ENCODE assay signal across 9 cellular contexts in the genomic region with DNA sequence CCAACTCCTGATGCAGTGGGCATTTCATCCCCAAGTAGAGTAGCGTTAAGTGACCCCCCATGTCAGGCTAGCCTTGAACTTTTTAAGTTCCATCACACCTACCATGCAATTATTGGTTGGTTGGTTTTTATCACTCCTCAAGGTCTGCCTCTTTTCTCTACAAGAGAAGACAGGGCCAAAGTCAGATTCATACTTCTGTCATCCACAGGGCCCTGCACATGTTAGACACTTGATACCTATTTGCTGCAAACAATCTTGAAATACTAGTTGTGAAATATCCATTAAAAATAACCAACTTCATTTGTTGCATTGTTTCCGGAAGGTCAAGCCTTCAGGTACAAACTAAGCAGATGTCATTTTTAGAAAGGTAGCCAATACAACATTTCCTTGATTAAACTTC. TPM values are rescaled to one million over a fixed set of nuclear protein-coding genes. Genes with fewer than 3 reads are reported as not detected.
A peak's percentile ranks its signal among the peaks of the same experiment; 100 is the strongest.
DNase-seq lines count a peak whose midpoint lies in the region; ATAC-seq and TF ChIP-seq lines count a peak whose summit lies in the region.
"Had no signal": no experiment of that assay in that cellular context is flagged by ENCODE, and none has a peak within 500 bp of the region (broad histone marks: within the 10 kb centered on the region; RNA-seq: fewer than 3 reads in every experiment).

No MANE protein-coding gene starts in this region.

- H3K27ac ChIP-seq in subcutaneous abdominal adipose tissue (ENCODE audit: low read depth, low read length), result no peak overlapping the region

- H3K27me3 ChIP-seq in subcutaneous abdominal adipose tissue (ENCODE audit: control insufficient read depth in 5 of 5, insufficient read depth in 4 of 5, low read length in 5 of 5), result no peaks in the 10 kb centered on the region

- no peaks in the 10 kb centered on the region for H3K36me3 ChIP-seq in subcutaneous abdominal adipose tissue (ENCODE audit: control insufficient read depth in 5 of 5, insufficient read depth in 5 of 5, low read length in 5 of 5)

- DNase-seq in activated CD8-positive, alpha-beta memory T cell treated with anti-CD3 and anti-CD28 coated beads, Interleukin-2, amount 10 ng/mL, durations not matched to agents 7 days and 5 days, result no peak
- no peak for DNase-seq in activated CD8-positive, alpha-beta memory T cell treated with anti-CD3 and anti-CD28 coated beads for 24 hours
- DNase-seq in glutamatergic neuron, result no peak
- DNase-seq in OCI-M1 (lab: John Stamatoyannopoulos, UW), result no peak
- DNase-seq: cortex of kidney had no signal

- peak overlapping the region in 3 of 5 donors; percentile 87 to 92 (median 91) for H3K9ac ChIP-seq in subcutaneous abdominal adipose tissue (ENCODE audit: low read length in 5 of 5)

- no peak for ATAC-seq in activated CD8-positive, alpha-beta memory T cell treated with anti-CD3 and anti-CD28 coated beads, Interleukin-2, amount 10 ng/mL, durations not matched to agents 7 days and 5 days
- ATAC-seq in HG03280 (IDR thresholded peaks at IDR 0.05; ENCODE audit: unreplicated experiment) (no peak), HG03378 (IDR thresholded peaks at IDR 0.05; ENCODE audit: unreplicated experiment) (no peak)

- H3K9me3 Mint-ChIP-seq in activated CD8-positive, alpha-beta memory T cell treated with anti-CD3 and anti-CD28 coated beads, Interleukin-2, amount 10 ng/mL, durations not matched to agents 7 days and 5 days (ENCODE audit: low read depth), result no peaks in the 10 kb centered on the region
- H3K9me3 Mint-ChIP-seq in glutamatergic neuron (ENCODE audit: unreplicated experiment), result peaks cover 3% of the 10 kb centered on the region

- H3K4me1 Mint-ChIP-seq in activated CD8-positive, alpha-beta memory T cell treated with anti-CD3 and anti-CD28 coated beads, Interleukin-2, amount 10 ng/mL, durations not matched to agents 7 days and 5 days, result peaks cover 43% of the 10 kb centered on the region
- peaks cover 10% of the 10 kb centered on the region for H3K4me1 Mint-ChIP-seq in glutamatergic neuron (ENCODE audit: low read depth, unreplicated experiment)

- peaks cover 6% of the 10 kb centered on the region for H3K36me3 Mint-ChIP-seq in activated CD8-positive, alpha-beta memory T cell treated with anti-CD3 and anti-CD28 coated beads, Interleukin-2, amount 10 ng/mL, durations not matched to agents 7 days and 5 days
- H3K36me3 Mint-ChIP-seq in glutamatergic neuron (ENCODE audit: unreplicated experiment), result no peaks in the 10 kb centered on the region

- TF ChIP-seq CTCF in WI38 (IDR thresholded peaks at IDR 0.05; ENCODE audit: low read depth, low read length) (no peak), glutamatergic neuron (IDR thresholded peaks at IDR 0.05; ENCODE audit: partially characterized antibody, unreplicated experiment) (no peak)

- no peaks in the 10 kb centered on the region for H3K27me3 Mint-ChIP-seq in activated CD8-positive, alpha-beta memory T cell treated with anti-CD3 and anti-CD28 coated beads, Interleukin-2, amount 10 ng/mL, durations not matched to agents 7 days and 5 days
- H3K27me3 Mint-ChIP-seq in glutamatergic neuron (ENCODE audit: unreplicated experiment), result no peaks in the 10 kb centered on the region

- peak overlapping the region; percentile 79; the same call in 1 of the 2 replicates for H3K4me3 ChIP-seq in WI38 (ENCODE audit: low read depth, low read length)
- peak overlapping the region in 3 of 5 donors; percentile 88 to 95 (median 90) for H3K4me3 ChIP-seq in subcutaneous abdominal adipose tissue (ENCODE audit: low read depth in 1 of 5, low read length in 5 of 5)

- H3K4me1 ChIP-seq in subcutaneous abdominal adipose tissue (ENCODE audit: control insufficient read depth in 5 of 5, insufficient read depth in 5 of 5, low read length in 5 of 5), result peaks cover 3 to 21% (median 16%) of the 10 kb centered on the region in 5 donors

- peak overlapping the region; percentile 100 for H3K4me3 Mint-ChIP-seq in activated CD8-positive, alpha-beta memory T cell treated with anti-CD3 and anti-CD28 coated beads, Interleukin-2, amount 10 ng/mL, durations not matched to agents 7 days and 5 days
- H3K4me3 Mint-ChIP-seq in glutamatergic neuron (ENCODE audit: unreplicated experiment), result peak overlapping the region; percentile 95

- CTCF ChIA-PET in activated CD8-positive, alpha-beta memory T cell treated with anti-CD3 and anti-CD28 coated beads, Interleukin-2, amount 10 ng/mL, durations not matched to agents 7 days and 5 days (lab: Charles Lee), result interaction anchor here (1.4 to 2.0 kb wide), 2 partner anchors 13 to 15 kb away, joined by 5 to 15 read pairs; no protein-coding TSS in a partner anchor

- H3K27ac Mint-ChIP-seq in activated CD8-positive, alpha-beta memory T cell treated with anti-CD3 and anti-CD28 coated beads, Interleukin-2, amount 10 ng/mL, durations not matched to agents 7 days and 5 days, result peak overlapping the region; percentile 94
- H3K27ac Mint-ChIP-seq in glutamatergic neuron (ENCODE audit: unreplicated experiment), result peak overlapping the region; percentile 98

- no peaks in the 10 kb centered on the region for H3K9me3 ChIP-seq in subcutaneous abdominal adipose tissue (ENCODE audit: control insufficient read depth in 5 of 5, low read length in 5 of 5)

RNA-seq across cellular contexts. Expression of gene CMSS1, which starts 1.2 kb away (rescaled TPM):
- 10 to 100 TPM; 57.2 to 57.5 TPM for total RNA-seq in activated CD8-positive, alpha-beta memory T cell treated with anti-CD3 and anti-CD28 coated beads, Interleukin-2, amount 10 ng/mL, durations not matched to agents 7 days and 5 days
- 37.8 TPM for total RNA-seq in glutamatergic neuron (ENCODE audit: unreplicated experiment)
